ENCODE assay signal across 9 cellular contexts in the genomic region with DNA sequence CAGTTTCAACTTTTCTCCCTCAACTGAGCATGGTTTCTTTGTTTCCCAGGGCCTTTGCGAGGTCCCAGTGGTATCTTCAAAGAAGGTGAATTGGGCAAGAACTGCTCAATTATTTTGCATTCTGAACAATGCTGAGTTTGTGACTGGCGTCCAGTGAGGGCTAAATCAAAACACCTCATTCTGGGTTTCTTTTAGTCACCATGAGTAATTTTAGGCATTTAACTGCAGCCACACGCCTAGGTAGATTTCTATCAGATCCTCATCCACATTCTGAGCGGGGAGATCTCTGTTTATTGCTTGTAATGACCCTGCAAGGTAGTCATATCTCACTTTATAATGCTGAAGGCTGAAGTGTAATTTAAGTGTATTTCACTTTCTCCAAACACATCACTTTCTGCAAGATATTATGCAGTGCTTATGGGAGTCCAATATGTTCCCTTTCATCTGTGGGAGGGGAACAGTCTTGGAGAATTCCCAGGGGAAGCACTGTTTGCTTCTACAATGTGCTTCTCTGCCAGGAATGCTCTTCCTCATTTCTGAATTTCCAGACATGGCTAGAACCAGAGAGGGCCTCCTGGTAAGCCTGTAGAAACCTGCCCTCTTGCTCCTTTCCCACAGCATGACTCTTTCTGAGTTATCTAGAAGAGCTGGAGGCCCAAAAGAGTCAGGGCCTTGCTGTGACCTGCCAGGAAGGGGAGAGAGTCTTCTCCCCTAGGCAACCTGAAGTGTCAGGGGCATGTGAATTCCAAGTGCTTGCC.
DNase-seq lines count a peak whose midpoint lies in the region; ATAC-seq, FAIRE-seq and TF ChIP-seq lines count a peak whose summit lies in the region.
"Had no signal": no experiment of that assay in that cellular context is flagged by ENCODE, and none has a peak within 500 bp of the region (broad histone marks: within the 10 kb centered on the region; RNA-seq: fewer than 3 reads in every experiment).

No MANE protein-coding gene starts in this region.

- DNase-seq in GM12891 (ENCODE audit: insufficient read length, low spot score) = no peak
- no peak for DNase-seq in dorsolateral prefrontal cortex
- DNase-seq in prostate gland (ENCODE audit: low spot score) = no peak
- DNase-seq in germinal center (ENCODE audit: low spot score) = no peak
- DNase-seq in SKM-1 (lab: John Stamatoyannopoulos, UW; ENCODE audit: unreplicated experiment) = no peak
- DNase-seq: activated naive CD4-positive, alpha-beta T cell treated with anti-CD3 and anti-CD28 coated beads, Interleukin-2, amount 10 ng/mL, durations not matched to agents 7 days and 5 days; NCI-H1105 had no signal

- peak; percentile 55 for ATAC-seq in HG03469 (IDR thresholded peaks at IDR 0.05; ENCODE audit: unreplicated experiment)
- ATAC-seq in GM19324 (IDR thresholded peaks at IDR 0.05; ENCODE audit: low FRiP score, unreplicated experiment) = no peak

- 50% methylated on average over 4 of the region's 4 CpGs for WGBS in prostate gland

- FAIRE-seq in GM12891 (lab: Jason Lieb, UNC) = no peak

- H3K36me3 ChIP-seq in prostate gland = no peaks in the 10 kb centered on the region

- H3K27ac ChIP-seq in dorsolateral prefrontal cortex (peak overlapping the region in 51 of 59 donors; percentile 9 to 83 (median 59)), prostate gland (peak overlapping the region; percentile 54 to 58)

- intact Hi-C loops in dorsolateral prefrontal cortex (cut with DNase I) (no loop called here), prostate gland (cut with DNase I) (no loop called here)

- no peaks in the 10 kb centered on the region for H3K9me3 ChIP-seq in prostate gland

- TF ChIP-seq POLR2A in GM12891 (IDR thresholded peaks at IDR 0.05; ENCODE audit: low read depth, low read length) = no peak
- no peak for TF ChIP-seq POLR2A in prostate gland (IDR thresholded peaks at IDR 0.05)

- no peaks in the 10 kb centered on the region for H3K27me3 ChIP-seq in dorsolateral prefrontal cortex
- H3K27me3 ChIP-seq in prostate gland (replicated peaks; ENCODE audit: insufficient read depth) = no peaks in the 10 kb centered on the region

- H3K4me3 ChIP-seq in dorsolateral prefrontal cortex (no peak overlapping the region), prostate gland (no peak overlapping the region)

- no peak for TF ChIP-seq CTCF in dorsolateral prefrontal cortex (IDR thresholded peaks at IDR 0.05 in 54 of 56, conservative IDR thresholded peaks at IDR 0.05 in 2 of 56; ENCODE audit: low read depth in 1 of 56, partially characterized antibody in 56 of 56)
- no peak for TF ChIP-seq CTCF in prostate gland (IDR thresholded peaks at IDR 0.05)

- no peaks in the 10 kb centered on the region for H3K4me1 ChIP-seq in prostate gland (replicated peaks)

TF ChIP-seq in GM12891, 5 proteins besides CTCF, POLR2A, EP300 and RAD21:
- TF ChIP-seq SPI1 (IDR thresholded peaks at IDR 0.05; ENCODE audit: low read depth, low read length) = 0 out of 2 replicates have a peak, but pooled peaks have one; percentile 1
- no peak for TF ChIP-seq POLR2AphosphoS5 (IDR thresholded peaks at IDR 0.05; ENCODE audit: low read depth, low read length)
